Comparison of ENCODE assay signal across 27 cellular contexts in genomic region chr2:67182884-67183283, GRCh38.
"Had no signal": no experiment of that assay in that cellular context is flagged by ENCODE, and none has a peak within 500 bp of the region (broad histone marks: within the 10 kb centered on the region; RNA-seq: fewer than 3 reads in every experiment).

No MANE protein-coding gene starts in this region.

- H3K4me2 ChIP-seq: hepatocyte had no signal

- H3K27ac ChIP-seq: coronary artery, epithelial cell of prostate, esophagus squamous epithelium, foreskin keratinocyte, gastroesophageal sphincter, heart left ventricle, hepatocyte, left lung, lower lobe of right lung had no signal

- H3K4me1 ChIP-seq: esophagus squamous epithelium, foreskin keratinocyte, gastroesophageal sphincter, heart left ventricle, left lung, lower lobe of right lung had no signal

- ATAC-seq: effector memory CD8-positive, alpha-beta T cell; esophagus mucosa; foreskin keratinocyte; gastroesophageal sphincter; heart left ventricle; left colon; left lung; left ventricle myocardium superior; lower lobe of right lung; mucosa of descending colon had no signal

- DNase-seq: effector CD8-positive, alpha-beta T cell; effector memory CD8-positive, alpha-beta T cell; endodermal cell; erythroblast; esophagus squamous epithelium; foreskin keratinocyte; heart left ventricle; hypothalamus; immature natural killer cell; islet precursor cell; kidney; kidney glomerular epithelial cell; left colon; left lung; left ventricle myocardium superior; lower lobe of right lung; mesenchymal stem cell; mucosa of descending colon; naive B cell had no signal

- FAIRE-seq: colon, endometrium, frontal cortex, kidney had no signal

- H3K27me3 ChIP-seq: esophagus squamous epithelium, foreskin keratinocyte, gastroesophageal sphincter, heart left ventricle, hepatocyte, left lung had no signal

- H3K79me2 ChIP-seq: hepatocyte had no signal

- H2AFZ ChIP-seq: hepatocyte had no signal

- H3K36me3 ChIP-seq: esophagus squamous epithelium, gastroesophageal sphincter, heart left ventricle, left lung, lower lobe of right lung had no signal

- H3K9me3 ChIP-seq: esophagus squamous epithelium, gastroesophageal sphincter, heart left ventricle, left lung, lower lobe of right lung, mucosa of descending colon had no signal

- H3K4me3 ChIP-seq: coronary artery, esophagus squamous epithelium, gastroesophageal sphincter, heart left ventricle, hepatocyte, left lung, lower lobe of right lung, mucosa of descending colon had no signal
